27 cellular contexts compared by ENCODE assay signal in the genomic region with DNA sequence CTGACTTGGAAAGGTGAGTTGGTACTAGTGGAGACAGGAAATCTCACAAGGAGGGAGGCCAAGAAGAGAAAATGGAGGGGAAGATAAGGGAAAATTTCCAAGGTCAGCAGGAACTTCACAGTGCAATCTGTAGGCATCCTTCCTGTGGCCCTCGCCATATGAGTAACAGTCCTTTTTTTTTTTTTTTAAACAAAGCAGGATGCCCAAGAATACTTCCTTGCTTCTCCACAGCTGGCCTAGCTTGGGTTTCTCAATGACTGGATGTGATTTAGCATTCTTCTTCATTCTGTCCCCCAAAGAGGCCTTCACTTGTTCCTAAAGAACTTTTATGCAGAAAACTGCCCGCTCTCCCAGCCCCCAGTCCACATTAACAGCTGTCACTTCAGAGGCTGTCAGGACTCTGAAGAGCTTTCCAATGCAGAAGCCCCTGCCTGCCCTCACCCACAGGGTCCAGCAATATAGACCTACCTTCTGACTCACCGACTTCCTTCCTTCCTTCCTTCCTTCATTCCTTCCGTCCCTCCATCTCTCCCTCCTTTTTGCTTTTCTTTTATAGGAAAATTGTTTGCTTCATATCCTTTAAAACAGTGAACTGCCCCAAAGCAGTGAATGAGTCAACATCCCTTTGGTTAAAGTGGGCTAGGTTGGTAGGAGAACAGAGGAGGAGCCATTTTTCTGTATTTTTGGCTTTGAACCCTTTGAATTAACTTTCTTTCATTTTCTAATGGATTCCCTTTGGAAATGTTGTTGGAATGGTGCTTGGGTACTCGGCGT.
DNase-seq lines count a peak whose midpoint lies in the region; ATAC-seq and TF ChIP-seq lines count a peak whose summit lies in the region.
"Had no signal": no experiment of that assay in that cellular context is flagged by ENCODE, and none has a peak within 500 bp of the region (broad histone marks: within the 10 kb centered on the region; RNA-seq: fewer than 3 reads in every experiment).

No MANE protein-coding gene starts in this region.

- 75 to 87% (median 81%) methylated on average over 6 of the region's 6 CpGs for WGBS in adrenal gland, 4 donors

- H3K4me1 ChIP-seq in BLaER1 treated with 17β-estradiol and CSF1 and Interleukin-3, amounts not matched to agents 10 nM and 100 nM: peaks cover 0 to 32% (median 14%) of the 10 kb centered on the region in 10 experiments; a peak in 15 of 20 replicates
- H3K4me1 ChIP-seq in neutrophil (ENCODE audit: control insufficient read depth in 1 of 2, insufficient read depth in 1 of 2, low read depth in 1 of 2, low read length in 1 of 2) (peaks cover 17 to 34% of the 10 kb centered on the region in 2 experiments), adrenal gland (replicated peaks in 1 of 2) (no peaks in the 10 kb centered on the region)
- H3K4me1 ChIP-seq: prostate gland, sigmoid colon, SJCRH30 had no signal

- TF ChIP-seq CTCF in neutrophil (IDR thresholded peaks at IDR 0.05): no peak
- TF ChIP-seq CTCF in adrenal gland (IDR thresholded peaks at IDR 0.05): no peak

- no peak overlapping the region for H3K9ac ChIP-seq in BLaER1 treated with 17β-estradiol and CSF1 and Interleukin-3, amounts not matched to agents 10 nM and 100 nM

- H4K20me1 ChIP-seq in BLaER1 treated with 17β-estradiol and CSF1 and Interleukin-3, amounts not matched to agents 10 nM and 100 nM: peaks cover 0 to 6% (median 0%) of the 10 kb centered on the region in 11 experiments; a peak in 2 of 22 replicates

- H3K27me3 ChIP-seq in BLaER1 treated with 17β-estradiol and CSF1 and Interleukin-3, amounts not matched to agents 10 nM and 100 nM: no peaks in the 10 kb centered on the region
- H3K27me3 ChIP-seq in neutrophil (no peaks in the 10 kb centered on the region), adrenal gland (no peaks in the 10 kb centered on the region)
- H3K27me3 ChIP-seq: esophagus muscularis mucosa, MG63, sigmoid colon, SJCRH30 had no signal

- peak overlapping the region in 9 of 11 experiments; percentile 20 to 71 (median 56); a peak in 17 of 22 replicates for H3K4me2 ChIP-seq in BLaER1 treated with 17β-estradiol and CSF1 and Interleukin-3, amounts not matched to agents 10 nM and 100 nM

- peak overlapping the region; percentile 17 for H3K27ac Mint-ChIP-seq in central memory CD8-positive, alpha-beta T cell (ENCODE audit: low read depth)
- H3K27ac Mint-ChIP-seq: activated CD4-positive, alpha-beta memory T cell treated with anti-CD3 and anti-CD28 coated beads, Interleukin-2, amount 10 ng/mL, durations not matched to agents 7 days and 5 days had no signal

- H3K4me3 Mint-ChIP-seq in central memory CD8-positive, alpha-beta T cell: no peak overlapping the region
- H3K4me3 Mint-ChIP-seq: activated CD4-positive, alpha-beta memory T cell treated with anti-CD3 and anti-CD28 coated beads, Interleukin-2, amount 10 ng/mL, durations not matched to agents 7 days and 5 days had no signal

- intact Hi-C loops in adrenal gland (cut with DNase I): no loop called here

- H3K9me3 Mint-ChIP-seq in central memory CD8-positive, alpha-beta T cell: no peaks in the 10 kb centered on the region
- H3K9me3 Mint-ChIP-seq: activated CD4-positive, alpha-beta memory T cell treated with anti-CD3 and anti-CD28 coated beads, Interleukin-2, amount 10 ng/mL, durations not matched to agents 7 days and 5 days had no signal

- peak; percentile 33 for DNase-seq in EH (ENCODE audit: low read depth)
- DNase-seq in central memory CD8-positive, alpha-beta T cell (ENCODE audit: low spot score in 2 of 2): no peak
- no peak for DNase-seq in AG08395 (ENCODE audit: low spot score)
- no peak for DNase-seq in adrenal gland
- DNase-seq: activated CD4-positive, alpha-beta memory T cell treated with anti-CD3 and anti-CD28 coated beads, Interleukin-2, amount 10 ng/mL, durations not matched to agents 7 days and 5 days; activated naive CD4-positive, alpha-beta T cell treated with Interleukin-2 at 50 U/mL for 16 hours; activated T-cell treated with anti-CD3 and anti-CD28 coated beads for 4 hours; anterior cingulate cortex; DMS153; KG1; kidney glomerular epithelial cell; MG63; NCI-H1105 treated with DMSO at 0.1 percent for 48 hours; NCI-H2029; NCI-H526 treated with DMSO at 0.1 percent for 48 hours; sigmoid colon; SJCRH30; stimulated activated CD4-positive, alpha-beta T cell treated with anti-CD3 and anti-CD28 coated beads, Interleukin-4, amount 100 ng/mL, for 24 hours; stimulated activated naive CD4-positive, alpha-beta T cell had no signal

- no peaks in the 10 kb centered on the region for H3K27me3 Mint-ChIP-seq in central memory CD8-positive, alpha-beta T cell
- H3K27me3 Mint-ChIP-seq: activated CD4-positive, alpha-beta memory T cell treated with anti-CD3 and anti-CD28 coated beads, Interleukin-2, amount 10 ng/mL, durations not matched to agents 7 days and 5 days had no signal

- peak overlapping the region in 8 of 11 experiments; percentile 5 to 44 (median 22); a peak in 8 of 22 replicates for H3K27ac ChIP-seq in BLaER1 treated with 17β-estradiol and CSF1 and Interleukin-3, amounts not matched to agents 10 nM and 100 nM
- peak overlapping the region; percentile 11 for H3K27ac ChIP-seq in neutrophil
- no peak overlapping the region for H3K27ac ChIP-seq in adrenal gland
- H3K27ac ChIP-seq: coronary artery, esophagus muscularis mucosa, prostate gland, sigmoid colon, SJCRH30 had no signal

- H3K9me3 ChIP-seq in BLaER1 treated with 17β-estradiol and CSF1 and Interleukin-3, amounts not matched to agents 10 nM and 100 nM (replicated peaks in 1 of 11): no peaks in the 10 kb centered on the region
- H3K9me3 ChIP-seq in neutrophil (no peaks in the 10 kb centered on the region), adrenal gland (replicated peaks in 1 of 3) (no peaks in the 10 kb centered on the region)
- H3K9me3 ChIP-seq: esophagus muscularis mucosa, MG63, prostate gland, sigmoid colon had no signal

- TF ChIP-seq POLR2A in adrenal gland (IDR thresholded peaks at IDR 0.05): no peak

- H3K36me3 ChIP-seq in BLaER1 treated with 17β-estradiol and CSF1 and Interleukin-3, amounts not matched to agents 10 nM and 100 nM: peaks cover 87 to 100% (median 98%) of the 10 kb centered on the region in 11 experiments
- H3K36me3 ChIP-seq in neutrophil: peaks cover 31% of the 10 kb centered on the region
- H3K36me3 ChIP-seq in adrenal gland (replicated peaks in 1 of 2): peaks cover 0 to 20% of the 10 kb centered on the region in 2 donors
- H3K36me3 ChIP-seq: MG63, prostate gland had no signal

- no peak for ATAC-seq in central memory CD8-positive, alpha-beta T cell (replicated peaks; ENCODE audit: extremely low read depth, poor library complexity, severe bottlenecking)
- ATAC-seq in GM21447 (IDR thresholded peaks at IDR 0.05; ENCODE audit: unreplicated experiment): no peak
- ATAC-seq: activated CD4-positive, CD25-positive, alpha-beta regulatory T cell treated with anti-CD3 and anti-CD28 coated beads, Interleukin-2, amount 50 U/mL, for 24 hours had no signal

- H3K4me1 Mint-ChIP-seq in central memory CD8-positive, alpha-beta T cell: peaks cover 10% of the 10 kb centered on the region

- H3K36me3 Mint-ChIP-seq in central memory CD8-positive, alpha-beta T cell (ENCODE audit: insufficient read depth): peaks cover 19% of the 10 kb centered on the region

- no peak overlapping the region for H3K4me3 ChIP-seq in BLaER1 treated with 17β-estradiol and CSF1 and Interleukin-3, amounts not matched to agents 10 nM and 100 nM
- H3K4me3 ChIP-seq in neutrophil (ENCODE audit: low read depth in 1 of 2, low read length in 1 of 2): no peak overlapping the region
- no peak overlapping the region for H3K4me3 ChIP-seq in adrenal gland
- H3K4me3 ChIP-seq: coronary artery, esophagus muscularis mucosa, lung, MG63, prostate gland, sigmoid colon, SJCRH30 had no signal

Comparison
In these comparisons a context has a peak if more than half of its experiments do, and no peak if none do; other contexts are left out.
1. H3K27ac ChIP-seq: peak in BLaER1 treated with 17β-estradiol and CSF1 and Interleukin-3, amounts not matched to agents 10 nM and 100 nM (8 of 11) and neutrophil (single experiment); none in adrenal gland (0 of 5).